In genomic region chr2:240670950-240671349, GRCh38 we compare ENCODE assay signal across 26 cellular contexts. TPM values are rescaled to one million over a fixed set of nuclear protein-coding genes. Genes with fewer than 3 reads are reported as not detected.
A peak's percentile ranks its signal among the peaks of the same experiment; 100 is the strongest.
DNase-seq lines count a peak whose midpoint lies in the region; ATAC-seq, FAIRE-seq and TF ChIP-seq lines count a peak whose summit lies in the region.
"Had no signal": no experiment of that assay in that cellular context is flagged by ENCODE, and none has a peak within 500 bp of the region (broad histone marks: within the 10 kb centered on the region; RNA-seq: fewer than 3 reads in every experiment).

No MANE protein-coding gene starts in this region.

- H3K27me3 ChIP-seq in right atrium auricular region (no peaks in the 10 kb centered on the region), right cardiac atrium (ENCODE audit: control insufficient read depth, insufficient read depth) (no peaks in the 10 kb centered on the region), bronchial epithelial cell (ENCODE audit: control insufficient read depth, insufficient read depth, low read length) (peaks cover 5% of the 10 kb centered on the region), esophagus muscularis mucosa (peaks cover 0 to 55% (median 7%) of the 10 kb centered on the region in 4 donors), osteoblast (ENCODE audit: insufficient read depth, low read length) (peaks cover 40% of the 10 kb centered on the region)
- H3K27me3 ChIP-seq: BLaER1 had no signal

- H3K9me3 ChIP-seq in right atrium auricular region, result peaks cover 0 to 3% of the 10 kb centered on the region in 2 donors
- no peaks in the 10 kb centered on the region for H3K9me3 ChIP-seq in right cardiac atrium (ENCODE audit: control insufficient read depth, low read length)
- no peaks in the 10 kb centered on the region for H3K9me3 ChIP-seq in esophagus muscularis mucosa
- H3K9me3 ChIP-seq in osteoblast (ENCODE audit: low read depth, low read length), result no peaks in the 10 kb centered on the region
- H3K9me3 ChIP-seq: BE2C, BLaER1 had no signal

- no peak overlapping the region for H3K27ac ChIP-seq in right atrium auricular region
- no peak overlapping the region for H3K27ac ChIP-seq in right cardiac atrium (ENCODE audit: low read length)
- H3K27ac ChIP-seq in esophagus muscularis mucosa (replicated peaks in 1 of 4), result no peak overlapping the region
- H3K27ac ChIP-seq in osteoblast (ENCODE audit: low read depth, low read length), result no peak overlapping the region
- H3K27ac ChIP-seq: BLaER1 had no signal

- 77% methylated on average over 4 of the region's 4 CpGs for WGBS in right cardiac atrium
- 49% methylated on average over 4 of the region's 4 CpGs for WGBS in esophagus muscularis mucosa

- H2AFZ ChIP-seq in osteoblast (ENCODE audit: low read length), result no peak overlapping the region

- H3K79me2 ChIP-seq in osteoblast (ENCODE audit: insufficient read depth, low read length), result no peaks in the 10 kb centered on the region

- H3K4me2 ChIP-seq in osteoblast (ENCODE audit: insufficient read depth, low read length), result no peak overlapping the region
- H3K4me2 ChIP-seq: BLaER1 had no signal

- H3K36me3 Mint-ChIP-seq in HFFc6 (ENCODE audit: low read depth), result no peaks in the 10 kb centered on the region
- H3K36me3 Mint-ChIP-seq: CD14-positive monocyte; CD4-positive, alpha-beta memory T cell; CD4-positive, CD25-positive, alpha-beta regulatory T cell had no signal

- H3K9me3 Mint-ChIP-seq in HFFc6, result no peaks in the 10 kb centered on the region

- no peak overlapping the region for H3K27ac Mint-ChIP-seq in HFFc6
- H3K27ac Mint-ChIP-seq: CD14-positive monocyte; CD4-positive, alpha-beta memory T cell; CD4-positive, CD25-positive, alpha-beta regulatory T cell had no signal

- intact Hi-C loops in right cardiac atrium (cut with DNase I) (no loop called here), esophagus muscularis mucosa (cut with DNase I) (no loop called here)

- FAIRE-seq in bronchial epithelial cell (lab: Jason Lieb, UNC), result peak; percentile 47
- FAIRE-seq: A204.1, G401.6, GM12891, GM19239 had no signal

- no peak for TF ChIP-seq EP300 in esophagus muscularis mucosa (IDR thresholded peaks at IDR 0.05)

- H3K4me3 Mint-ChIP-seq in HFFc6, result no peak overlapping the region
- H3K4me3 Mint-ChIP-seq: CD14-positive monocyte; CD4-positive, alpha-beta memory T cell; CD4-positive, CD25-positive, alpha-beta regulatory T cell; CD8-positive, alpha-beta memory T cell had no signal

- no peak for ATAC-seq in right cardiac atrium

- H3K36me3 ChIP-seq in right atrium auricular region (no peaks in the 10 kb centered on the region), bronchial epithelial cell (ENCODE audit: control insufficient read depth, insufficient read depth, low read length) (no peaks in the 10 kb centered on the region), esophagus muscularis mucosa (no peaks in the 10 kb centered on the region), osteoblast (ENCODE audit: insufficient read depth, low read length) (no peaks in the 10 kb centered on the region)
- H3K36me3 ChIP-seq: BE2C, BLaER1 had no signal

- no peaks in the 10 kb centered on the region for H3K4me1 Mint-ChIP-seq in HFFc6 (ENCODE audit: low read depth)
- H3K4me1 Mint-ChIP-seq: CD14-positive monocyte; CD4-positive, alpha-beta memory T cell; CD4-positive, CD25-positive, alpha-beta regulatory T cell; CD8-positive, alpha-beta memory T cell had no signal

- DNase-seq in right atrium auricular region (ENCODE audit: low spot score), result peak; percentile 21
- no peak for DNase-seq in right cardiac atrium
- DNase-seq in bronchial epithelial cell (ENCODE audit: low read depth), result no peak
- DNase-seq in esophagus muscularis mucosa (ENCODE audit: extremely low spot score), result peak; percentile 86
- DNase-seq in osteoblast (ENCODE audit: insufficient read length, low spot score, missing footprints), result peak; percentile 21
- DNase-seq in HFFc6, result no peak
- no peak for DNase-seq in central memory CD4-positive, alpha-beta T cell
- DNase-seq in NCI-H2227 (lab: John Stamatoyannopoulos, UW; ENCODE audit: unreplicated experiment), result no peak
- DNase-seq: 8988T; ACHN; BE2C; C1 segment of cervical spinal cord; CD4-positive, alpha-beta memory T cell; CD4-positive, CD25-positive, alpha-beta regulatory T cell; CD8-positive, alpha-beta memory T cell; COR-L47; DMS79 treated with DMSO at 0.1 percent for 48 hours; GF-D8 had no signal

- H3K27me3 Mint-ChIP-seq in HFFc6 (ENCODE audit: insufficient read depth), result peaks cover 48% of the 10 kb centered on the region

- no peaks in the 10 kb centered on the region for H4K20me1 ChIP-seq in osteoblast (ENCODE audit: insufficient read depth, low read length)
- H4K20me1 ChIP-seq: BLaER1 had no signal

- no peaks in the 10 kb centered on the region for H3K4me1 ChIP-seq in right atrium auricular region
- H3K4me1 ChIP-seq in right cardiac atrium (ENCODE audit: control insufficient read depth, insufficient read depth, low read length), result no peaks in the 10 kb centered on the region
- H3K4me1 ChIP-seq in esophagus muscularis mucosa, result peaks cover 0 to 8% (median 2%) of the 10 kb centered on the region in 4 donors
- no peaks in the 10 kb centered on the region for H3K4me1 ChIP-seq in osteoblast (ENCODE audit: insufficient read depth, low read length)
- H3K4me1 ChIP-seq: BE2C had no signal

- H3K4me3 ChIP-seq in right atrium auricular region, result no peak overlapping the region
- no peak overlapping the region for H3K4me3 ChIP-seq in right cardiac atrium (ENCODE audit: low read length)
- no peak overlapping the region for H3K4me3 ChIP-seq in bronchial epithelial cell (ENCODE audit: low read depth, low read length)
- no peak overlapping the region for H3K4me3 ChIP-seq in esophagus muscularis mucosa
- no peak overlapping the region for H3K4me3 ChIP-seq in osteoblast (ENCODE audit: insufficient read depth, low read length)
- H3K4me3 ChIP-seq: BLaER1 had no signal

- TF ChIP-seq CTCF in right atrium auricular region (IDR thresholded peaks at IDR 0.05) (no peak), bronchial epithelial cell (IDR thresholded peaks at IDR 0.05; ENCODE audit: insufficient read depth, low read length, severe bottlenecking) (no peak), esophagus muscularis mucosa (IDR thresholded peaks at IDR 0.05) (no peak), osteoblast (IDR thresholded peaks at IDR 0.05; ENCODE audit: extremely low read depth, low read depth, low read length) (no peak), HFFc6 (IDR thresholded peaks at IDR 0.05) (no peak)

- no peak for TF ChIP-seq POLR2A in esophagus muscularis mucosa (IDR thresholded peaks at IDR 0.05; ENCODE audit: low read depth)

RNA-seq across cellular contexts. Expression of gene AQP12B, which starts 11.7 kb away (rescaled TPM):
- total RNA-seq in right atrium auricular region (not detected), right cardiac atrium (not detected), bronchial epithelial cell (not detected in 2 replicates), esophagus muscularis mucosa (not detected), osteoblast (not detected in 2 replicates)
- not detected for polyA plus RNA-seq in right cardiac atrium
- total RNA-seq in HFFc6 (2021; fragmentation: NEBNext Ultra II Directional; extraction: Animal tissue kit (Norgen Biotek cat#: 25700)), result not detected
- total RNA-seq: A673; CD4-positive, alpha-beta memory T cell; CD4-positive, CD25-positive, alpha-beta regulatory T cell; CD8-positive, alpha-beta memory T cell had no signal
- polyA plus RNA-seq: AG04450; CD14-positive monocyte; CD4-positive, alpha-beta memory T cell; CD4-positive, CD25-positive, alpha-beta regulatory T cell; CD8-positive, alpha-beta memory T cell had no signal

RNA-seq across cellular contexts. Expression of gene AQP12A, which starts 20.7 kb away (rescaled TPM):
- total RNA-seq in right atrium auricular region (not detected), right cardiac atrium (not detected), bronchial epithelial cell (not detected in 2 replicates), esophagus muscularis mucosa (not detected), osteoblast (not detected in 2 replicates)
- polyA plus RNA-seq in right cardiac atrium, result not detected
- not detected for total RNA-seq in HFFc6 (2021; fragmentation: NEBNext Ultra II Directional; extraction: Animal tissue kit (Norgen Biotek cat#: 25700))
- total RNA-seq: A673; CD4-positive, alpha-beta memory T cell; CD4-positive, CD25-positive, alpha-beta regulatory T cell; CD8-positive, alpha-beta memory T cell had no signal
- polyA plus RNA-seq: AG04450; CD14-positive monocyte; CD4-positive, alpha-beta memory T cell; CD4-positive, CD25-positive, alpha-beta regulatory T cell; CD8-positive, alpha-beta memory T cell had no signal

RNA-seq across cellular contexts. Expression of gene GPR35, which starts 45.7 kb away (rescaled TPM):
- under 1 TPM; 0.56 to 0.86 TPM for total RNA-seq in right atrium auricular region
- total RNA-seq in right cardiac atrium, result 1 to 10 TPM in 2 of 4 donors, under 1 TPM in 2; 0.53 to 1.4 (median 1.0) TPM
- 0.84 TPM for polyA plus RNA-seq in right cardiac atrium
- 0.26 and 0.38 TPM in 2 replicates for total RNA-seq in bronchial epithelial cell
- 1 to 10 TPM; 1.8 to 4.0 (median 2.2) TPM for total RNA-seq in esophagus muscularis mucosa
- 1.1 and 1.5 TPM in 2 replicates for total RNA-seq in osteoblast
- under 1 TPM in 3 of 6 experiments, not detected in 3; 0.11 to 0.28 (median 0.14) TPM for total RNA-seq in HFFc6 (2021; fragmentation: NEBNext Ultra II Directional; extraction: Animal tissue kit (Norgen Biotek cat#: 25700))

Comparison
In these comparisons a context has a peak if more than half of its experiments do, and no peak if none do; other contexts are left out.
1. DNase-seq: peak in right atrium auricular region (single experiment), esophagus muscularis mucosa (single experiment) and osteoblast (single experiment); none in right cardiac atrium (0 of 3), bronchial epithelial cell (single experiment), HFFc6 (single experiment), central memory CD4-positive, alpha-beta T cell (single experiment) and NCI-H2227 (single experiment).